17 cellular contexts compared by ENCODE assay signal in genomic region chr22:45639747-45640102, GRCh38. TPM values are rescaled to one million over a fixed set of nuclear protein-coding genes. Genes with fewer than 3 reads are reported as not detected.
DNase-seq lines count a peak whose midpoint lies in the region; ATAC-seq and TF ChIP-seq lines count a peak whose summit lies in the region.
"Had no signal": no experiment of that assay in that cellular context is flagged by ENCODE, and none has a peak within 500 bp of the region (broad histone marks: within the 10 kb centered on the region; RNA-seq: fewer than 3 reads in every experiment).

No MANE protein-coding gene starts in this region.

- no peak overlapping the region for H2AFZ ChIP-seq in DND-41 (ENCODE audit: low read depth, low read length)

- H3K27ac ChIP-seq in BLaER1 (peak overlapping the region; percentile 47; the same call in 1 of the 2 replicates), DND-41 (ENCODE audit: low read length) (no peak overlapping the region)
- H3K27ac ChIP-seq in effector memory CD4-positive, alpha-beta T cell (ENCODE audit: insufficient read depth, low read length, poor library complexity, severe bottlenecking) = no peak overlapping the region
- H3K27ac ChIP-seq: sigmoid colon, SJCRH30, thoracic aorta had no signal

- no peaks in the 10 kb centered on the region for H3K27me3 ChIP-seq in BLaER1
- H3K27me3 ChIP-seq in DND-41 (ENCODE audit: insufficient read depth, low read length, poor library complexity) = peaks cover 15% of the 10 kb centered on the region
- H3K27me3 ChIP-seq in effector memory CD4-positive, alpha-beta T cell (replicated peaks; ENCODE audit: control insufficient read depth, insufficient read depth, low read length, poor library complexity, severe bottlenecking) = peaks cover 19% of the 10 kb centered on the region

- H3K4me1 Mint-ChIP-seq in T-helper 2 cell treated with Interferon-gamma antibody and Interleukin-4, amounts not matched to agents 5 μg/mL and 100 μg/mL, for 36 hours (ENCODE audit: low read depth) = peaks cover 23% of the 10 kb centered on the region
- peaks cover 18 to 22% of the 10 kb centered on the region in 2 donors for H3K4me1 Mint-ChIP-seq in immature natural killer cell

- peak overlapping the region; percentile 72 for H3K4me2 ChIP-seq in BLaER1
- no peak overlapping the region for H3K4me2 ChIP-seq in DND-41 (ENCODE audit: insufficient read depth, low read length)

- ATAC-seq in DND-41 (ENCODE audit: insufficient read depth, low read depth) = peak; percentile 57
- ATAC-seq: stimulated activated naive B cell treated with anti-CD40 and anti-IgM and Interleukin-4, amounts not matched to agents 10 μg/mL and 1 μg/mL and 100 μg/mL, for 72 hours had no signal

- H3K9me3 ChIP-seq in BLaER1 (no peaks in the 10 kb centered on the region), DND-41 (ENCODE audit: insufficient read depth, low read length, severe bottlenecking) (no peaks in the 10 kb centered on the region)
- H3K9me3 ChIP-seq in effector memory CD4-positive, alpha-beta T cell (ENCODE audit: control insufficient read depth, low read length) = no peaks in the 10 kb centered on the region
- H3K9me3 ChIP-seq: sigmoid colon, SJCRH30, thoracic aorta had no signal

- H3K36me3 ChIP-seq in BLaER1 (no peaks in the 10 kb centered on the region), DND-41 (ENCODE audit: insufficient read depth, low read length) (no peaks in the 10 kb centered on the region)
- H3K36me3 ChIP-seq in effector memory CD4-positive, alpha-beta T cell (ENCODE audit: control insufficient read depth, insufficient read depth, low read length) = no peaks in the 10 kb centered on the region
- H3K36me3 ChIP-seq: sigmoid colon, SJCRH30, thoracic aorta had no signal

- TF ChIP-seq CTCF in DND-41 (IDR thresholded peaks at IDR 0.05; ENCODE audit: borderline replicate concordance, extremely low read depth, low read length, poor library complexity, severe bottlenecking) = no peak

- H3K9me3 Mint-ChIP-seq in T-helper 2 cell treated with Interferon-gamma antibody and Interleukin-4, amounts not matched to agents 5 μg/mL and 100 μg/mL, for 36 hours = no peaks in the 10 kb centered on the region
- peaks cover 0 to 2% (median 0%) of the 10 kb centered on the region in 6 donors for H3K9me3 Mint-ChIP-seq in immature natural killer cell
- H3K9me3 Mint-ChIP-seq: activated naive CD4-positive, alpha-beta T cell treated with anti-CD3 and anti-CD28 coated beads for 36 hours; H9; stimulated activated naive B cell treated with anti-CD40 and anti-IgM and Interleukin-4, amounts not matched to agents 10 μg/mL and 1 μg/mL and 100 μg/mL, for 72 hours had no signal

- H3K36me3 Mint-ChIP-seq in T-helper 2 cell treated with Interferon-gamma antibody and Interleukin-4, amounts not matched to agents 5 μg/mL and 100 μg/mL, for 36 hours (ENCODE audit: low read depth) = no peaks in the 10 kb centered on the region
- H3K36me3 Mint-ChIP-seq in immature natural killer cell = no peaks in the 10 kb centered on the region
- H3K36me3 Mint-ChIP-seq: stimulated activated naive B cell treated with anti-CD40 and anti-IgM and Interleukin-4, amounts not matched to agents 10 μg/mL and 1 μg/mL and 100 μg/mL, for 72 hours had no signal

- H3K4me1 ChIP-seq in BLaER1 = peaks cover 43% of the 10 kb centered on the region
- H3K4me1 ChIP-seq in DND-41 (ENCODE audit: insufficient read depth, low read length) = peaks cover 17% of the 10 kb centered on the region
- no peaks in the 10 kb centered on the region for H3K4me1 ChIP-seq in effector memory CD4-positive, alpha-beta T cell (ENCODE audit: control insufficient read depth, insufficient read depth, low read length, poor library complexity, severe bottlenecking)
- H3K4me1 ChIP-seq: sigmoid colon had no signal

- DNase-seq in DND-41 (peak; percentile 30), immature natural killer cell (peak; percentile 17 to 31 (median 22)), NCI-H2196 treated with DMSO at 0.1 percent for 48 hours (lab: John Stamatoyannopoulos, UW; ENCODE audit: unreplicated experiment) (no peak), NCI-H69 (lab: John Stamatoyannopoulos, UW) (no peak)
- DNase-seq in T-helper 2 cell treated with Interferon-gamma antibody and Interleukin-4, amounts not matched to agents 5 μg/mL and 100 μg/mL, for 36 hours (ENCODE audit: low spot score) = no peak
- DNase-seq in effector memory CD4-positive, alpha-beta T cell = no peak
- DNase-seq: activated naive CD4-positive, alpha-beta T cell treated with anti-CD3 and anti-CD28 coated beads for 36 hours; COR-L47; H9; NCI-H2171; SJCRH30; stimulated activated naive B cell treated with anti-CD40 and anti-IgM and Interleukin-4, amounts not matched to agents 10 μg/mL and 1 μg/mL and 100 μg/mL, for 72 hours; T-helper 9 cell had no signal

- no peaks in the 10 kb centered on the region for H4K20me1 ChIP-seq in BLaER1
- H4K20me1 ChIP-seq in DND-41 (ENCODE audit: insufficient read depth, low read length) = no peaks in the 10 kb centered on the region; the same call in 1 of the 2 replicates

- H3K79me2 ChIP-seq in DND-41 (ENCODE audit: insufficient read depth, low read length) = no peaks in the 10 kb centered on the region

- H3K9ac ChIP-seq in BLaER1 (0 out of 2 replicates have a peak overlapping the region, but pooled peaks have one; percentile 12), DND-41 (ENCODE audit: low read depth, low read length) (no peak overlapping the region)

- H3K4me3 ChIP-seq in BLaER1 (0 out of 2 replicates have a peak overlapping the region, but pooled peaks have one; percentile 12), DND-41 (ENCODE audit: low read depth in 1 of 2, low read length in 2 of 2) (no peak overlapping the region)
- H3K4me3 ChIP-seq in effector memory CD4-positive, alpha-beta T cell (ENCODE audit: insufficient read depth, low read depth, low read length, poor library complexity, severe bottlenecking) = no peak overlapping the region
- H3K4me3 ChIP-seq: lung, sigmoid colon, SJCRH30, thoracic aorta had no signal

- H3K4me3 Mint-ChIP-seq in T-helper 2 cell treated with Interferon-gamma antibody and Interleukin-4, amounts not matched to agents 5 μg/mL and 100 μg/mL, for 36 hours = peak overlapping the region; percentile 46
- peak overlapping the region in 4 of 5 donors; percentile 36 to 59 (median 45) for H3K4me3 Mint-ChIP-seq in immature natural killer cell
- H3K4me3 Mint-ChIP-seq: activated naive CD4-positive, alpha-beta T cell treated with anti-CD3 and anti-CD28 coated beads for 36 hours; H9; stimulated activated naive B cell treated with anti-CD40 and anti-IgM and Interleukin-4, amounts not matched to agents 10 μg/mL and 1 μg/mL and 100 μg/mL, for 72 hours had no signal

- no peak overlapping the region for H3K27ac Mint-ChIP-seq in T-helper 2 cell treated with Interferon-gamma antibody and Interleukin-4, amounts not matched to agents 5 μg/mL and 100 μg/mL, for 36 hours
- H3K27ac Mint-ChIP-seq in immature natural killer cell = peak overlapping the region in 2 of 6 donors; percentile 70 to 73
- H3K27ac Mint-ChIP-seq: activated naive CD4-positive, alpha-beta T cell treated with anti-CD3 and anti-CD28 coated beads for 36 hours; stimulated activated naive B cell treated with anti-CD40 and anti-IgM and Interleukin-4, amounts not matched to agents 10 μg/mL and 1 μg/mL and 100 μg/mL, for 72 hours had no signal

- H3K27me3 Mint-ChIP-seq in T-helper 2 cell treated with Interferon-gamma antibody and Interleukin-4, amounts not matched to agents 5 μg/mL and 100 μg/mL, for 36 hours (ENCODE audit: low read depth) = peaks cover 39% of the 10 kb centered on the region
- peaks cover 2 to 14% (median 6%) of the 10 kb centered on the region in 3 donors for H3K27me3 Mint-ChIP-seq in immature natural killer cell (ENCODE audit: low read depth in 3 of 3)

RNA-seq across cellular contexts. Expression of gene ATXN10, which starts 31.9 kb away (rescaled TPM):
- polyA plus RNA-seq in immature natural killer cell = 100 to 1,000 TPM in 2 of 3 donors, 10 to 100 TPM in 1; 97.7 to 113 (median 112) TPM

Comparison
In these comparisons a context has a peak if more than half of its experiments do, and no peak if none do; other contexts are left out.
1. DNase-seq: peak in DND-41 (single experiment) and immature natural killer cell (3 of 3); none in T-helper 2 cell treated with Interferon-gamma antibody and Interleukin-4, amounts not matched to agents 5 μg/mL and 100 μg/mL, for 36 hours (single experiment), effector memory CD4-positive, alpha-beta T cell (0 of 3), NCI-H2196 treated with DMSO at 0.1 percent for 48 hours (single experiment) and NCI-H69 (single experiment).